Comparison of ENCODE assay signal across 1 cellular context in the genomic region with DNA sequence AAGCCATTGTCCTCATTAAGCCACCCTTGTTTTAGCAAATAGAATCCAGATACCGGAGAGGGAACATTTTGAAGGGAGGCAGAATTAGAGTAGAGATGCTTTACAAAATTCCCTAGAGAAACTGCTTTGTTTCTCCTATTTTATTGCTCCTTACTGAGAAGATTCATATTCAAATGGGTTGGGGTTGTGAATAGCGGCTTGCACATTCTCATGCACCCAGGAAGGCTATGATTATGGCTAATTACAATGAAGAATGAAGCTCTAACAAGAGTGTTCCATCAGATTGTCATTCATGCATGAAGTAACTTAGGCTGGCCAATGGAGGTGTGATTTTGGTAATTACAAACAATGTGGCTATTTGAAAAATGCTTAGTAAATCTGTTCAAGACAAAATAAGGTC.
TF ChIP-seq lines count a peak whose summit lies in the region.

No MANE protein-coding gene starts in this region.

TF ChIP-seq in HepG2, 621 proteins besides CTCF, POLR2A, EP300 and RAD21 (continued from another document):
- TF ChIP-seq, protein P1, sequence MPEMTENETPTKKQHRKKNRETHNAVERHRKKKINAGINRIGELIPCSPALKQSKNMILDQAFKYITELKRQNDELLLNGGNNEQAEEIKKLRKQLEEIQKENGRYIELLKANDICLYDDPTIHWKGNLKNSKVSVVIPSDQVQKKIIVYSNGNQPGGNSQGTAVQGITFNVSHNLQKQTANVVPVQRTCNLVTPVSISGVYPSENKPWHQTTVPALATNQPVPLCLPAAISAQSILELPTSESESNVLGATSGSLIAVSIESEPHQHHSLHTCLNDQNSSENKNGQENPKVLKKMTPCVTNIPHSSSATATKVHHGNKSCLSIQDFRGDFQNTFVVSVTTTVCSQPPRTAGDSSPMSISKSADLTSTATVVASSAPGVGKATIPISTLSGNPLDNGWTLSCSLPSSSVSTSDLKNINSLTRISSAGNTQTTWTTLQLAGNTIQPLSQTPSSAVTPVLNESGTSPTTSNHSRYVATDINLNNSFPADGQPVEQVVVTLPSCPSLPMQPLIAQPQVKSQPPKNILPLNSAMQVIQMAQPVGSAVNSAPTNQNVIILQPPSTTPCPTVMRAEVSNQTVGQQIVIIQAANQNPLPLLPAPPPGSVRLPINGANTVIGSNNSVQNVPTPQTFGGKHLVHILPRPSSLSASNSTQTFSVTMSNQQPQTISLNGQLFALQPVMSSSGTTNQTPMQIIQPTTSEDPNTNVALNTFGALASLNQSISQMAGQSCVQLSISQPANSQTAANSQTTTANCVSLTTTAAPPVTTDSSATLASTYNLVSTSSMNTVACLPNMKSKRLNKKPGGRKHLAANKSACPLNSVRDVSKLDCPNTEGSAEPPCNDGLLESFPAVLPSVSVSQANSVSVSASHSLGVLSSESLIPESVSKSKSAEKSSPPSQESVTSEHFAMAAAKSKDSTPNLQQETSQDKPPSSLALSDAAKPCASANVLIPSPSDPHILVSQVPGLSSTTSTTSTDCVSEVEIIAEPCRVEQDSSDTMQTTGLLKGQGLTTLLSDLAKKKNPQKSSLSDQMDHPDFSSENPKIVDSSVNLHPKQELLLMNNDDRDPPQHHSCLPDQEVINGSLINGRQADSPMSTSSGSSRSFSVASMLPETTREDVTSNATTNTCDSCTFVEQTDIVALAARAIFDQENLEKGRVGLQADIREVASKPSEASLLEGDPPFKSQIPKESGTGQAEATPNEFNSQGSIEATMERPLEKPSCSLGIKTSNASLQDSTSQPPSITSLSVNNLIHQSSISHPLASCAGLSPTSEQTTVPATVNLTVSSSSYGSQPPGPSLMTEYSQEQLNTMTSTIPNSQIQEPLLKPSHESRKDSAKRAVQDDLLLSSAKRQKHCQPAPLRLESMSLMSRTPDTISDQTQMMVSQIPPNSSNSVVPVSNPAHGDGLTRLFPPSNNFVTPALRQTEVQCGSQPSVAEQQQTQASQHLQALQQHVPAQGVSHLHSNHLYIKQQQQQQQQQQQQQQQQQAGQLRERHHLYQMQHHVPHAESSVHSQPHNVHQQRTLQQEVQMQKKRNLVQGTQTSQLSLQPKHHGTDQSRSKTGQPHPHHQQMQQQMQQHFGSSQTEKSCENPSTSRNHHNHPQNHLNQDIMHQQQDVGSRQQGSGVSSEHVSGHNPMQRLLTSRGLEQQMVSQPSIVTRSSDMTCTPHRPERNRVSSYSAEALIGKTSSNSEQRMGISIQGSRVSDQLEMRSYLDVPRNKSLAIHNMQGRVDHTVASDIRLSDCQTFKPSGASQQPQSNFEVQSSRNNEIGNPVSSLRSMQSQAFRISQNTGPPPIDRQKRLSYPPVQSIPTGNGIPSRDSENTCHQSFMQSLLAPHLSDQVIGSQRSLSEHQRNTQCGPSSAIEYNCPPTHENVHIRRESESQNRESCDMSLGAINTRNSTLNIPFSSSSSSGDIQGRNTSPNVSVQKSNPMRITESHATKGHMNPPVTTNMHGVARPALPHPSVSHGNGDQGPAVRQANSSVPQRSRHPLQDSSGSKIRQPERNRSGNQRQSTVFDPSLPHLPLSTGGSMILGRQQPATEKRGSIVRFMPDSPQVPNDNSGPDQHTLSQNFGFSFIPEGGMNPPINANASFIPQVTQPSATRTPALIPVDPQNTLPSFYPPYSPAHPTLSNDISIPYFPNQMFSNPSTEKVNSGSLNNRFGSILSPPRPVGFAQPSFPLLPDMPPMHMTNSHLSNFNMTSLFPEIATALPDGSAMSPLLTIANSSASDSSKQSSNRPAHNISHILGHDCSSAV (CRISPR knock-in tag; IDR thresholded peaks at IDR 0.05; ENCODE audit: borderline replicate concordance): no peak
- no peak for TF ChIP-seq FOXA3 (CRISPR knock-in tag; IDR thresholded peaks at IDR 0.05)
- TF ChIP-seq ZNF432 (CRISPR knock-in tag; IDR thresholded peaks at IDR 0.05; ENCODE audit: borderline replicate concordance): no peak
- TF ChIP-seq ZC3H4 (CRISPR knock-in tag; IDR thresholded peaks at IDR 0.05; ENCODE audit: borderline replicate concordance): no peak
- no peak for TF ChIP-seq TCF7L2 (IDR thresholded peaks at IDR 0.05; ENCODE audit: low read depth, low read length)
- no peak for TF ChIP-seq ZBTB3 (CRISPR knock-in tag; IDR thresholded peaks at IDR 0.05; ENCODE audit: borderline replicate concordance, low read depth)
- TF ChIP-seq, protein P2, sequence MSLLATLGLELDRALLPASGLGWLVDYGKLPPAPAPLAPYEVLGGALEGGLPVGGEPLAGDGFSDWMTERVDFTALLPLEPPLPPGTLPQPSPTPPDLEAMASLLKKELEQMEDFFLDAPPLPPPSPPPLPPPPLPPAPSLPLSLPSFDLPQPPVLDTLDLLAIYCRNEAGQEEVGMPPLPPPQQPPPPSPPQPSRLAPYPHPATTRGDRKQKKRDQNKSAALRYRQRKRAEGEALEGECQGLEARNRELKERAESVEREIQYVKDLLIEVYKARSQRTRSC (CRISPR knock-in tag; IDR thresholded peaks at IDR 0.05; ENCODE audit: low read depth): no peak
